Comparison of ENCODE assay signal across 9 cellular contexts in the genomic region with DNA sequence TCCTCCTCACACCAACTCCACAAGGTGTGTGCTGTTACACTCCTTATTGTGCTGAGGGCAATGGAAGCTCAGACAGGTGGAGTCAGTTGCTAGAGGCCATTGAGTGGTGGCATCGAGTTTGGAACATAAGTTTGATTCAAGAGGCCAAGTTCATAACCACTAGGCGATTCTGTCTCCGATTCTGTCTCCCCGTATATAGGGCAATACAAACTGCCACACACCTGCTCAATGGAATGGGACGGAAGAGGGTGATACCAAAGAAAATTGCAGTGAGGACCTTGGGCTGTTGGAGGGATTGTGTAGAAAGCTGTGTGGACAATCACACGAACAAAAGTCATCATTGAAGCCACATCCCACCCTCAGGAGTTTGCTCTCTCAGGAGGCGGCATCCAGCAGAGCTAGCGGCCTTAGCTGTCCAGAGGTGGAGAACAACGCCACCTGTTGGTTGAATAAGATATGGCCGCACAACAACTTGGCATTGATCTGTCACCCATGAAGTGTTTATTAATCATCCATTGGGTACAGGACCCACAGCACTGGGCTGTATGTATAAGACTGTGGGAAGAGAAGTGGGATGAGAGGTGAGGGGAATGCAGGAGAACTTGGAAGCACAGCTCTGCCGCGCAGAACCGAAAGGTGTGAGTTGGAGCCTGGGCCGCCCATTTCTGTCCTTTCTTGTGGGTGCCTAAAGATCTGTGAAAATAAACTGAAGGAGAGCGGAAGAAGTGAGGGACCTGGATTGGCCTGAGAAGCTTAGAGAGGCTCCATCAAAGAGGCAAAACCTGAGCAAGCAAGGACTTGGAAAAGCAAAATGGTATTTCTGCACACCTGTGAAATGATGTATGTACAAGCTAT. TPM values are rescaled to one million over a fixed set of nuclear protein-coding genes. Genes with fewer than 3 reads are reported as not detected.
DNase-seq lines count a peak whose midpoint lies in the region; ATAC-seq and TF ChIP-seq lines count a peak whose summit lies in the region.
"Had no signal": no experiment of that assay in that cellular context is flagged by ENCODE, and none has a peak within 500 bp of the region (broad histone marks: within the 10 kb centered on the region; RNA-seq: fewer than 3 reads in every experiment).

No MANE protein-coding gene starts in this region.

- H3K79me2 ChIP-seq in SK-N-SH (ENCODE audit: insufficient read depth) = no peaks in the 10 kb centered on the region

- DNase-seq in CMK (ENCODE audit: low read depth) (peak; percentile 58), MG63 (peak; percentile 73), SK-N-SH (peak; percentile 79), amniotic epithelial cell (ENCODE audit: low read depth) (peak; percentile 51), right atrium auricular region (ENCODE audit: low spot score) (peak; percentile 67), sigmoid colon (peak; percentile 76)

- no peak overlapping the region for H2AFZ ChIP-seq in SK-N-SH (ENCODE audit: low read depth)

- H3K4me1 ChIP-seq in SK-N-SH (ENCODE audit: control insufficient read depth in 1 of 2, insufficient read depth in 2 of 2, low read depth in 1 of 2, low read length in 1 of 2) = no peaks in the 10 kb centered on the region
- no peaks in the 10 kb centered on the region for H3K4me1 ChIP-seq in right atrium auricular region
- no peaks in the 10 kb centered on the region for H3K4me1 ChIP-seq in sigmoid colon

- H3K4me3 ChIP-seq in MG63 = no peak overlapping the region
- no peak overlapping the region; a peak in 1 of 4 replicates for H3K4me3 ChIP-seq in SK-N-SH (ENCODE audit: low read depth in 2 of 2, low read length in 1 of 2)
- no peak overlapping the region for H3K4me3 ChIP-seq in right atrium auricular region
- H3K4me3 ChIP-seq in sigmoid colon = no peak overlapping the region
- H3K4me3 ChIP-seq: SK-N-MC had no signal

- TF ChIP-seq RAD21 in SK-N-SH (IDR thresholded peaks at IDR 0.05; ENCODE audit: low read length) = peak; percentile 86

- POLR2A ChIA-PET in SK-N-SH (lab: Yijun Ruan, JAX) = interaction anchor here (1.2 kb wide), 1 partner anchor 86 kb away, joined by 3 read pairs; no protein-coding TSS in a partner anchor

- CTCF ChIA-PET in SK-N-SH (lab: Yijun Ruan, JAX) = interaction anchor here (0.6 to 13.1 kb wide), 51 partner anchors 11 to 772 kb away, joined by 3 to 791 read pairs (median 4); a partner anchor contains a TSS

- no peaks in the 10 kb centered on the region for H4K20me1 ChIP-seq in SK-N-SH (ENCODE audit: insufficient read depth)

- no peak for TF ChIP-seq POLR2A in sigmoid colon (IDR thresholded peaks at IDR 0.05)

- H3K27me3 ChIP-seq in MG63 = peaks cover 8% of the 10 kb centered on the region; the same call in 1 of the 2 replicates
- H3K27me3 ChIP-seq in SK-N-SH (ENCODE audit: insufficient read depth) = peaks cover 63% of the 10 kb centered on the region
- H3K27me3 ChIP-seq in right atrium auricular region = no peaks in the 10 kb centered on the region
- peaks cover 7 to 43% (median 11%) of the 10 kb centered on the region in 3 donors for H3K27me3 ChIP-seq in sigmoid colon

- no peak overlapping the region for H3K9ac ChIP-seq in SK-N-SH

- H3K9me3 ChIP-seq in MG63 (no peaks in the 10 kb centered on the region), SK-N-SH (no peaks in the 10 kb centered on the region), right atrium auricular region (no peaks in the 10 kb centered on the region), sigmoid colon (no peaks in the 10 kb centered on the region)

- ATAC-seq in GM21390 (IDR thresholded peaks at IDR 0.05; ENCODE audit: unreplicated experiment) = peak; percentile 77
- ATAC-seq in HG03108 (IDR thresholded peaks at IDR 0.05; ENCODE audit: unreplicated experiment) = no peak

- H3K9me2 ChIP-seq in SK-N-SH = no peaks in the 10 kb centered on the region

- H3K27ac ChIP-seq in SK-N-SH (ENCODE audit: low read depth in 2 of 2, low read length in 1 of 2) (no peak overlapping the region), right atrium auricular region (no peak overlapping the region), sigmoid colon (no peak overlapping the region)
- H3K27ac ChIP-seq: SK-N-MC had no signal

- intact Hi-C loops in sigmoid colon (cut with DNase I) = loop anchor here (1.0 kb wide), 1 partner anchor 86 kb away; no protein-coding TSS in a partner anchor

- no peaks in the 10 kb centered on the region for H3F3A ChIP-seq in SK-N-SH (replicated peaks; ENCODE audit: insufficient read depth)

- H3K4me2 ChIP-seq in SK-N-SH = no peak overlapping the region

- TF ChIP-seq CTCF in SK-N-SH (IDR thresholded peaks at IDR 0.05) = peak; percentile 90
- TF ChIP-seq CTCF in right atrium auricular region (IDR thresholded peaks at IDR 0.05) = peak; percentile 72 to 88
- peak; percentile 72 to 85 (median 78) for TF ChIP-seq CTCF in sigmoid colon (IDR thresholded peaks at IDR 0.05)

- TF ChIP-seq EP300 in SK-N-SH (IDR thresholded peaks at IDR 0.05; ENCODE audit: borderline replicate concordance in 1 of 2, low read depth in 1 of 2, low read length in 1 of 2) = no peak
- no peak for TF ChIP-seq EP300 in sigmoid colon (IDR thresholded peaks at IDR 0.05)

- 24% methylated on average over 15 of the region's 15 CpGs for WGBS in SK-N-SH (ENCODE audit: low lambda C conversion rate)
- WGBS in sigmoid colon, 2 donors = 36 to 40% methylated on average over 15 of the region's 15 CpGs

- no peaks in the 10 kb centered on the region for H3K36me3 ChIP-seq in MG63
- H3K36me3 ChIP-seq in SK-N-SH (replicated peaks in 1 of 2; ENCODE audit: control insufficient read depth in 1 of 2, insufficient read depth in 2 of 2, low read length in 1 of 2) = no peaks in the 10 kb centered on the region
- H3K36me3 ChIP-seq in right atrium auricular region = no peaks in the 10 kb centered on the region
- no peaks in the 10 kb centered on the region for H3K36me3 ChIP-seq in sigmoid colon

TF ChIP-seq in SK-N-SH, 30 proteins besides CTCF, POLR2A, EP300 and RAD21:
- TF ChIP-seq, protein P1, sequence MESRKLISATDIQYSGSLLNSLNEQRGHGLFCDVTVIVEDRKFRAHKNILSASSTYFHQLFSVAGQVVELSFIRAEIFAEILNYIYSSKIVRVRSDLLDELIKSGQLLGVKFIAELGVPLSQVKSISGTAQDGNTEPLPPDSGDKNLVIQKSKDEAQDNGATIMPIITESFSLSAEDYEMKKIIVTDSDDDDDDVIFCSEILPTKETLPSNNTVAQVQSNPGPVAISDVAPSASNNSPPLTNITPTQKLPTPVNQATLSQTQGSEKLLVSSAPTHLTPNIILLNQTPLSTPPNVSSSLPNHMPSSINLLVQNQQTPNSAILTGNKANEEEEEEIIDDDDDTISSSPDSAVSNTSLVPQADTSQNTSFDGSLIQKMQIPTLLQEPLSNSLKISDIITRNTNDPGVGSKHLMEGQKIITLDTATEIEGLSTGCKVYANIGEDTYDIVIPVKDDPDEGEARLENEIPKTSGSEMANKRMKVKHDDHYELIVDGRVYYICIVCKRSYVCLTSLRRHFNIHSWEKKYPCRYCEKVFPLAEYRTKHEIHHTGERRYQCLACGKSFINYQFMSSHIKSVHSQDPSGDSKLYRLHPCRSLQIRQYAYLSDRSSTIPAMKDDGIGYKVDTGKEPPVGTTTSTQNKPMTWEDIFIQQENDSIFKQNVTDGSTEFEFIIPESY (IDR thresholded peaks at IDR 0.05; ENCODE audit: borderline replicate concordance, low read depth) = no peak
- TF ChIP-seq ELF1 (IDR thresholded peaks at IDR 0.05) (no peak), TCF12 (IDR thresholded peaks at IDR 0.05) (no peak), MEF2A (IDR thresholded peaks at IDR 0.05; ENCODE audit: borderline replicate concordance, low read depth) (no peak), SMC3 (IDR thresholded peaks at IDR 0.05; ENCODE audit: low read depth, low read length) (peak; percentile 89), FOSL2 (IDR thresholded peaks at IDR 0.05; ENCODE audit: borderline replicate concordance, low read depth) (no peak), NRF1 (IDR thresholded peaks at IDR 0.05; ENCODE audit: low read depth, low read length) (no peak)
- TF ChIP-seq, protein P2, sequence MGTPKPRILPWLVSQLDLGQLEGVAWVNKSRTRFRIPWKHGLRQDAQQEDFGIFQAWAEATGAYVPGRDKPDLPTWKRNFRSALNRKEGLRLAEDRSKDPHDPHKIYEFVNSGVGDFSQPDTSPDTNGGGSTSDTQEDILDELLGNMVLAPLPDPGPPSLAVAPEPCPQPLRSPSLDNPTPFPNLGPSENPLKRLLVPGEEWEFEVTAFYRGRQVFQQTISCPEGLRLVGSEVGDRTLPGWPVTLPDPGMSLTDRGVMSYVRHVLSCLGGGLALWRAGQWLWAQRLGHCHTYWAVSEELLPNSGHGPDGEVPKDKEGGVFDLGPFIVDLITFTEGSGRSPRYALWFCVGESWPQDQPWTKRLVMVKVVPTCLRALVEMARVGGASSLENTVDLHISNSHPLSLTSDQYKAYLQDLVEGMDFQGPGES (IDR thresholded peaks at IDR 0.05; ENCODE audit: low read depth, low read length) = no peak

RNA-seq across cellular contexts. Expression of a gene that starts 16.1 kb away (rescaled TPM):
- total RNA-seq in MG63 (2014; rRNA removed; shearing (Covaris generic); ENCODE audit: low replicate concordance) = not detected in 2 replicates
- not detected in 2 replicates for polyA plus RNA-seq in SK-N-SH (2012; rRNA removed)
- not detected in 2 replicates for polyA plus RNA-seq in SK-N-SH (2012; cell fraction: cytosol; rRNA removed)
- not detected in 2 replicates for polyA plus RNA-seq in SK-N-SH (2012; cell fraction: nucleus; rRNA removed)
- total RNA-seq in right atrium auricular region = not detected
- total RNA-seq in sigmoid colon = not detected
- not detected for polyA plus RNA-seq in sigmoid colon

RNA-seq across cellular contexts. Expression of a gene that starts 27.0 kb away (rescaled TPM):
- 0.76 TPM in 1 of 2 replicates, not detected in the other for total RNA-seq in MG63 (2014; rRNA removed; shearing (Covaris generic); ENCODE audit: low replicate concordance)
- polyA plus RNA-seq in SK-N-SH (2012; rRNA removed) (0.05 and 0.08 TPM in 2 replicates), sigmoid colon (10 to 100 TPM; 24.5 to 56.7 (median 46.2) TPM)
- 0.04 and 0.09 TPM in 2 replicates for polyA plus RNA-seq in SK-N-SH (2012; cell fraction: cytosol; rRNA removed)
- polyA plus RNA-seq in SK-N-SH (2012; cell fraction: nucleus; rRNA removed) = 0.05 TPM in 2 replicates
- total RNA-seq in right atrium auricular region (1 to 10 TPM in 1 of 2 donors, under 1 TPM in 1; 0.33 to 3.1 TPM), sigmoid colon (10 to 100 TPM in 2 of 4 donors, 1 to 10 TPM in 2; 2.2 to 16.1 (median 12.3) TPM)
